Comparison of ENCODE assay signal across 1 cellular context in the genomic region with DNA sequence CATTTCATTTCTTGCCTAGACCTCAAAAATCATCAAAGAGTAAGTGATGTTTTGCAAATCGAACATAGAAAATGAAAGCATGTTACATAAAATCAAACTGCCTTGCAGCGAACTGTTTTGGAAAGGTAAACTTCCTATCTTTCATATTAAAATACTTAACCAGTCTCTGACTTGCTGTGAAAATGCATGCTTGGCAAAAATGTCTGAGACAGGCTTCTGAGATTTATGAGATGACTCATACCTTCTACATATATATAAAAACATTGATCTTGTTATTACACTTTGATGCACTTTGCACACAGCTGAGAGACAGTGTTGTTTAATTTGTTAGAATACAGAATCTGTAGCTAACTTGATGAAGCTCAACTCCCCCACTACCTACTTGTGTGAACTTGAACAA.
TF ChIP-seq lines count a peak whose summit lies in the region.

No MANE protein-coding gene starts in this region.

TF ChIP-seq in WTC11, 78 proteins besides CTCF, POLR2A, EP300 and RAD21:
- TF ChIP-seq MYBL2 (CRISPR knock-in tag; IDR thresholded peaks at IDR 0.05) = no peak
- no peak for TF ChIP-seq ELF4 (CRISPR knock-in tag; IDR thresholded peaks at IDR 0.05; ENCODE audit: low read depth)
- no peak for TF ChIP-seq SMAD4 (CRISPR knock-in tag; IDR thresholded peaks at IDR 0.05)
- TF ChIP-seq, protein P1, sequence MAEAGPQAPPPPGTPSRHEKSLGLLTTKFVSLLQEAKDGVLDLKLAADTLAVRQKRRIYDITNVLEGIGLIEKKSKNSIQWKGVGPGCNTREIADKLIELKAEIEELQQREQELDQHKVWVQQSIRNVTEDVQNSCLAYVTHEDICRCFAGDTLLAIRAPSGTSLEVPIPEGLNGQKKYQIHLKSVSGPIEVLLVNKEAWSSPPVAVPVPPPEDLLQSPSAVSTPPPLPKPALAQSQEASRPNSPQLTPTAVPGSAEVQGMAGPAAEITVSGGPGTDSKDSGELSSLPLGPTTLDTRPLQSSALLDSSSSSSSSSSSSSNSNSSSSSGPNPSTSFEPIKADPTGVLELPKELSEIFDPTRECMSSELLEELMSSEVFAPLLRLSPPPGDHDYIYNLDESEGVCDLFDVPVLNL (CRISPR knock-in tag; IDR thresholded peaks at IDR 0.05; ENCODE audit: borderline replicate concordance, low read depth) = no peak
- TF ChIP-seq, protein P2, sequence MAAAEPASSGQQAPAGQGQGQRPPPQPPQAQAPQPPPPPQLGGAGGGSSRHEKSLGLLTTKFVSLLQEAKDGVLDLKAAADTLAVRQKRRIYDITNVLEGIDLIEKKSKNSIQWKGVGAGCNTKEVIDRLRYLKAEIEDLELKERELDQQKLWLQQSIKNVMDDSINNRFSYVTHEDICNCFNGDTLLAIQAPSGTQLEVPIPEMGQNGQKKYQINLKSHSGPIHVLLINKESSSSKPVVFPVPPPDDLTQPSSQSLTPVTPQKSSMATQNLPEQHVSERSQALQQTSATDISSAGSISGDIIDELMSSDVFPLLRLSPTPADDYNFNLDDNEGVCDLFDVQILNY (CRISPR knock-in tag; IDR thresholded peaks at IDR 0.05) = no peak
- no peak for TF ChIP-seq ZNF671 (CRISPR knock-in tag; IDR thresholded peaks at IDR 0.05)
- no peak for TF ChIP-seq ETV6 (CRISPR knock-in tag; IDR thresholded peaks at IDR 0.05)
- TF ChIP-seq, protein P3, sequence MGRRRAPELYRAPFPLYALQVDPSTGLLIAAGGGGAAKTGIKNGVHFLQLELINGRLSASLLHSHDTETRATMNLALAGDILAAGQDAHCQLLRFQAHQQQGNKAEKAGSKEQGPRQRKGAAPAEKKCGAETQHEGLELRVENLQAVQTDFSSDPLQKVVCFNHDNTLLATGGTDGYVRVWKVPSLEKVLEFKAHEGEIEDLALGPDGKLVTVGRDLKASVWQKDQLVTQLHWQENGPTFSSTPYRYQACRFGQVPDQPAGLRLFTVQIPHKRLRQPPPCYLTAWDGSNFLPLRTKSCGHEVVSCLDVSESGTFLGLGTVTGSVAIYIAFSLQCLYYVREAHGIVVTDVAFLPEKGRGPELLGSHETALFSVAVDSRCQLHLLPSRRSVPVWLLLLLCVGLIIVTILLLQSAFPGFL (CRISPR knock-in tag; IDR thresholded peaks at IDR 0.05; ENCODE audit: borderline replicate concordance) = no peak
- TF ChIP-seq ZNF263 (CRISPR knock-in tag; IDR thresholded peaks at IDR 0.05; ENCODE audit: low read depth) = no peak
- TF ChIP-seq, protein P4, sequence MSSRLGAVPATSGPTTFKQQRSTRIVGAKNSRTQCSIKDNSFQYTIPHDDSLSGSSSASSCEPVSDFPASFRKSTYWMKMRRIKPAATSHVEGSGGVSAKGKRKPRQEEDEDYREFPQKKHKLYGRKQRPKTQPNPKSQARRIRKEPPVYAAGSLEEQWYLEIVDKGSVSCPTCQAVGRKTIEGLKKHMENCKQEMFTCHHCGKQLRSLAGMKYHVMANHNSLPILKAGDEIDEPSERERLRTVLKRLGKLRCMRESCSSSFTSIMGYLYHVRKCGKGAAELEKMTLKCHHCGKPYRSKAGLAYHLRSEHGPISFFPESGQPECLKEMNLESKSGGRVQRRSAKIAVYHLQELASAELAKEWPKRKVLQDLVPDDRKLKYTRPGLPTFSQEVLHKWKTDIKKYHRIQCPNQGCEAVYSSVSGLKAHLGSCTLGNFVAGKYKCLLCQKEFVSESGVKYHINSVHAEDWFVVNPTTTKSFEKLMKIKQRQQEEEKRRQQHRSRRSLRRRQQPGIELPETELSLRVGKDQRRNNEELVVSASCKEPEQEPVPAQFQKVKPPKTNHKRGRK (CRISPR knock-in tag; IDR thresholded peaks at IDR 0.05; ENCODE audit: borderline replicate concordance) = no peak
- TF ChIP-seq, protein P5, sequence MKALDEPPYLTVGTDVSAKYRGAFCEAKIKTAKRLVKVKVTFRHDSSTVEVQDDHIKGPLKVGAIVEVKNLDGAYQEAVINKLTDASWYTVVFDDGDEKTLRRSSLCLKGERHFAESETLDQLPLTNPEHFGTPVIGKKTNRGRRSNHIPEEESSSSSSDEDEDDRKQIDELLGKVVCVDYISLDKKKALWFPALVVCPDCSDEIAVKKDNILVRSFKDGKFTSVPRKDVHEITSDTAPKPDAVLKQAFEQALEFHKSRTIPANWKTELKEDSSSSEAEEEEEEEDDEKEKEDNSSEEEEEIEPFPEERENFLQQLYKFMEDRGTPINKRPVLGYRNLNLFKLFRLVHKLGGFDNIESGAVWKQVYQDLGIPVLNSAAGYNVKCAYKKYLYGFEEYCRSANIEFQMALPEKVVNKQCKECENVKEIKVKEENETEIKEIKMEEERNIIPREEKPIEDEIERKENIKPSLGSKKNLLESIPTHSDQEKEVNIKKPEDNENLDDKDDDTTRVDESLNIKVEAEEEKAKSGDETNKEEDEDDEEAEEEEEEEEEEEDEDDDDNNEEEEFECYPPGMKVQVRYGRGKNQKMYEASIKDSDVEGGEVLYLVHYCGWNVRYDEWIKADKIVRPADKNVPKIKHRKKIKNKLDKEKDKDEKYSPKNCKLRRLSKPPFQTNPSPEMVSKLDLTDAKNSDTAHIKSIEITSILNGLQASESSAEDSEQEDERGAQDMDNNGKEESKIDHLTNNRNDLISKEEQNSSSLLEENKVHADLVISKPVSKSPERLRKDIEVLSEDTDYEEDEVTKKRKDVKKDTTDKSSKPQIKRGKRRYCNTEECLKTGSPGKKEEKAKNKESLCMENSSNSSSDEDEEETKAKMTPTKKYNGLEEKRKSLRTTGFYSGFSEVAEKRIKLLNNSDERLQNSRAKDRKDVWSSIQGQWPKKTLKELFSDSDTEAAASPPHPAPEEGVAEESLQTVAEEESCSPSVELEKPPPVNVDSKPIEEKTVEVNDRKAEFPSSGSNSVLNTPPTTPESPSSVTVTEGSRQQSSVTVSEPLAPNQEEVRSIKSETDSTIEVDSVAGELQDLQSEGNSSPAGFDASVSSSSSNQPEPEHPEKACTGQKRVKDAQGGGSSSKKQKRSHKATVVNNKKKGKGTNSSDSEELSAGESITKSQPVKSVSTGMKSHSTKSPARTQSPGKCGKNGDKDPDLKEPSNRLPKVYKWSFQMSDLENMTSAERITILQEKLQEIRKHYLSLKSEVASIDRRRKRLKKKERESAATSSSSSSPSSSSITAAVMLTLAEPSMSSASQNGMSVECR (CRISPR knock-in tag; IDR thresholded peaks at IDR 0.05; ENCODE audit: borderline replicate concordance) = no peak
- TF ChIP-seq TCF7 (CRISPR knock-in tag; IDR thresholded peaks at IDR 0.05; ENCODE audit: low read depth) = no peak
- no peak for TF ChIP-seq NFE2L1 (CRISPR knock-in tag; IDR thresholded peaks at IDR 0.05)
- TF ChIP-seq, protein P6, sequence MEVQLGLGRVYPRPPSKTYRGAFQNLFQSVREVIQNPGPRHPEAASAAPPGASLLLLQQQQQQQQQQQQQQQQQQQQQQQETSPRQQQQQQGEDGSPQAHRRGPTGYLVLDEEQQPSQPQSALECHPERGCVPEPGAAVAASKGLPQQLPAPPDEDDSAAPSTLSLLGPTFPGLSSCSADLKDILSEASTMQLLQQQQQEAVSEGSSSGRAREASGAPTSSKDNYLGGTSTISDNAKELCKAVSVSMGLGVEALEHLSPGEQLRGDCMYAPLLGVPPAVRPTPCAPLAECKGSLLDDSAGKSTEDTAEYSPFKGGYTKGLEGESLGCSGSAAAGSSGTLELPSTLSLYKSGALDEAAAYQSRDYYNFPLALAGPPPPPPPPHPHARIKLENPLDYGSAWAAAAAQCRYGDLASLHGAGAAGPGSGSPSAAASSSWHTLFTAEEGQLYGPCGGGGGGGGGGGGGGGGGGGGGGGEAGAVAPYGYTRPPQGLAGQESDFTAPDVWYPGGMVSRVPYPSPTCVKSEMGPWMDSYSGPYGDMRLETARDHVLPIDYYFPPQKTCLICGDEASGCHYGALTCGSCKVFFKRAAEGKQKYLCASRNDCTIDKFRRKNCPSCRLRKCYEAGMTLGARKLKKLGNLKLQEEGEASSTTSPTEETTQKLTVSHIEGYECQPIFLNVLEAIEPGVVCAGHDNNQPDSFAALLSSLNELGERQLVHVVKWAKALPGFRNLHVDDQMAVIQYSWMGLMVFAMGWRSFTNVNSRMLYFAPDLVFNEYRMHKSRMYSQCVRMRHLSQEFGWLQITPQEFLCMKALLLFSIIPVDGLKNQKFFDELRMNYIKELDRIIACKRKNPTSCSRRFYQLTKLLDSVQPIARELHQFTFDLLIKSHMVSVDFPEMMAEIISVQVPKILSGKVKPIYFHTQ (CRISPR knock-in tag; IDR thresholded peaks at IDR 0.05) = no peak
- no peak for TF ChIP-seq ZNF219 (CRISPR knock-in tag; IDR thresholded peaks at IDR 0.05; ENCODE audit: borderline replicate concordance)
- no peak for TF ChIP-seq ZNF416 (CRISPR knock-in tag; IDR thresholded peaks at IDR 0.05)
- TF ChIP-seq SOX15 (CRISPR knock-in tag; IDR thresholded peaks at IDR 0.05) = no peak
- TF ChIP-seq NFYB (CRISPR knock-in tag; conservative IDR thresholded peaks at IDR 0.05; ENCODE audit: low read depth) = no peak
- no peak for TF ChIP-seq NR3C1 (CRISPR knock-in tag; conservative IDR thresholded peaks at IDR 0.05; ENCODE audit: low read depth)
